17 cellular contexts compared by ENCODE assay signal in the genomic region with DNA sequence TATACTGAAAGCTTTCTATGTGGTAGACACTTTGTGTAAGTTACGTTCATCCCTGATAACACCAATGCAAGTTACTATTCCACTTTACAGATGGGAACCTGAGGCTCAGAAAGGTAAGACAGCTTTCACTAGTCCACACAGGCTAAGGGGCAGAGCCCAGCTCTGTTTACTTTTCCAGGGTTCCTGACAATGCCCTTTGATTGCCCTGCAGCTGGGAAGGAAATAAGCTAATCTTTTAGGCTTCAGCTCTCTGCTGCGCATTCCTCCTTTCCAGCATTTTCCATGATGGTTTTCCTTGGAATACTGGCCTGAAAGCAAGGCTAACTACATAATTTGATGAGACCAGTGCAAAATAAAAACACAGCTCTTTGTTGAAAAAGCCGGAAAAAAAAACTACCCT.
DNase-seq lines count a peak whose midpoint lies in the region; ATAC-seq lines count a peak whose summit lies in the region.
"Had no signal": no experiment of that assay in that cellular context is flagged by ENCODE, and none has a peak within 500 bp of the region (broad histone marks: within the 10 kb centered on the region; RNA-seq: fewer than 3 reads in every experiment).

No MANE protein-coding gene starts in this region.

- DNase-seq in NCI-H510A treated with DMSO at 0.1 percent for 48 hours (lab: John Stamatoyannopoulos, UW) (peak; percentile 5), NCI-H510A (lab: John Stamatoyannopoulos, UW) (no peak), NCI-H774 (lab: John Stamatoyannopoulos, UW) (peak; percentile 25), iPS-NIHi11 (ENCODE audit: low spot score) (peak; percentile 15), T-helper 9 cell (no peak)
- DNase-seq: BE2C; Calu3; CD4-positive, CD25-positive, alpha-beta regulatory T cell; GDM1; IMR-90; NCI-H1436 treated with DMSO at 0.1 percent for 48 hours; NCI-H2029 treated with DMSO at 0.1 percent for 48 hours; NCI-H446 treated with DMSO at 0.1 percent for 48 hours; SJCRH30 had no signal

- ATAC-seq in HG02623 (IDR thresholded peaks at IDR 0.05; ENCODE audit: unreplicated experiment): no peak
- no peak for ATAC-seq in GM18519 (IDR thresholded peaks at IDR 0.05; ENCODE audit: low FRiP score, unreplicated experiment)
- ATAC-seq: Panc1 had no signal

Comparison
In these comparisons a context has a peak if more than half of its experiments do, and no peak if none do; other contexts are left out.
1. DNase-seq: peak in NCI-H510A treated with DMSO at 0.1 percent for 48 hours (single experiment), NCI-H774 (single experiment) and iPS-NIHi11 (single experiment); none in NCI-H510A (single experiment) and T-helper 9 cell (single experiment).